In the genomic region with DNA sequence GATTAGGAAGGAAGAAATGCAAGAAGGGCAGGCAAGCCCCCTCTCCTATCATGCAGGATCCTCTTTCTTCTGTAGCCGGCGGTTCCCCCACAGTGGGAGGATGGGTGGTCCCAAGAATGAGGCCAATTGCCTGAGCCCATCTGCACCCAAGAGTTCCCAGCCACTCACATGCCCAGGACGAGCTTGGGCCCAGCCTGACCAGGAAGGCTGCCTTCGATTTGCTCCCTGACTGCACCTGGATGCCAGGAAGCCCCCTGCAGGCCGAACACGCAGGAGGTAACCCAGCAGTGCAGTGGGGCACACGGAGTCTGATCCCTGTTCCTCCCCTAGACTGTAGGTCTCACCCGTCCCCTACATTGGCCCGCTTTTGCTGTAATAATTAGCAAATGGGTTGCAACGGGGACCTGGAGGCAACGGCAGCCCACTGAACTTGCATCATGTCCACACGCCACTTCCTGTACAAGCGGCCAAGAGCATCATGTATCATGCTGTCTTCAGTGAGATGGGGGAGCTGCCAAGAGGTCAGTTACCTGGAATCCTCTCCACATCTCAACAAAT, we compare ENCODE assay signal across 9 cellular contexts.
DNase-seq lines count a peak whose midpoint lies in the region; ATAC-seq, FAIRE-seq and TF ChIP-seq lines count a peak whose summit lies in the region.
"Had no signal": no experiment of that assay in that cellular context is flagged by ENCODE, and none has a peak within 500 bp of the region (broad histone marks: within the 10 kb centered on the region; RNA-seq: fewer than 3 reads in every experiment).

No MANE protein-coding gene starts in this region.

- FAIRE-seq in kidney (lab: Jason Lieb, UNC), result no peak
- FAIRE-seq: D721Med had no signal

- peaks cover 5 to 11% of the 10 kb centered on the region in 2 donors for H3K36me3 ChIP-seq in kidney (ENCODE audit: control insufficient read depth in 1 of 2, insufficient read depth in 2 of 2, low read length in 2 of 2)
- peaks cover 0 to 7% (median 0%) of the 10 kb centered on the region in 4 donors for H3K36me3 ChIP-seq in transverse colon

- TF ChIP-seq POLR2A in transverse colon (IDR thresholded peaks at IDR 0.05), result no peak

- no peak for TF ChIP-seq EP300 in transverse colon (IDR thresholded peaks at IDR 0.05; ENCODE audit: low read depth)

- H3K27me3 ChIP-seq in transverse colon, result no peaks in the 10 kb centered on the region

- H3K4me3 ChIP-seq in kidney (ENCODE audit: low read length in 2 of 2) (no peak overlapping the region), transverse colon (no peak overlapping the region)

- H3K36me3 Mint-ChIP-seq in activated T-cell treated with anti-CD3 and anti-CD28 coated beads, Interleukin-2, amount 50 U/mL, for 4 hours (ENCODE audit: insufficient read depth), result peaks cover 8% of the 10 kb centered on the region
- H3K36me3 Mint-ChIP-seq in activated naive CD8-positive, alpha-beta T cell treated with anti-CD3 and anti-CD28 coated beads, Interleukin-2, amount 10 ng/mL, durations not matched to agents 7 days and 5 days, result peaks cover 6% of the 10 kb centered on the region

- H3K4me1 Mint-ChIP-seq in activated T-cell treated with anti-CD3 and anti-CD28 coated beads, Interleukin-2, amount 50 U/mL, for 4 hours (ENCODE audit: low read depth), result peaks cover 26% of the 10 kb centered on the region
- H3K4me1 Mint-ChIP-seq in activated naive CD8-positive, alpha-beta T cell treated with anti-CD3 and anti-CD28 coated beads, Interleukin-2, amount 10 ng/mL, durations not matched to agents 7 days and 5 days, result peaks cover 29% of the 10 kb centered on the region

- no peaks in the 10 kb centered on the region for H3K9me3 Mint-ChIP-seq in activated T-cell treated with anti-CD3 and anti-CD28 coated beads, Interleukin-2, amount 50 U/mL, for 4 hours
- H3K9me3 Mint-ChIP-seq in activated naive CD8-positive, alpha-beta T cell treated with anti-CD3 and anti-CD28 coated beads, Interleukin-2, amount 10 ng/mL, durations not matched to agents 7 days and 5 days, result no peaks in the 10 kb centered on the region

- 90% methylated on average over 12 of the region's 13 CpGs; no CpG with 5 or more reads in 1 of the 2 donors for WGBS in transverse colon (ENCODE audit: low coverage in 1 of 2), 2 donors

- intact Hi-C loops in kidney (cut with DNase I) (no loop called here), transverse colon (cut with DNase I; ENCODE audit: low total_unique reads) (no loop called here)

- POLR2A ChIA-PET in activated naive CD8-positive, alpha-beta T cell treated with anti-CD3 and anti-CD28 coated beads, Interleukin-2, amount 10 ng/mL, durations not matched to agents 7 days and 5 days (lab: Charles Lee), result no interaction called here

- H3K4me3 Mint-ChIP-seq in activated T-cell treated with anti-CD3 and anti-CD28 coated beads, Interleukin-2, amount 50 U/mL, for 4 hours, result no peak overlapping the region
- peak overlapping the region; percentile 24 for H3K4me3 Mint-ChIP-seq in activated naive CD8-positive, alpha-beta T cell treated with anti-CD3 and anti-CD28 coated beads, Interleukin-2, amount 10 ng/mL, durations not matched to agents 7 days and 5 days

- TF ChIP-seq CTCF in kidney (IDR thresholded peaks at IDR 0.05; ENCODE audit: borderline replicate concordance, extremely low read depth, insufficient read depth) (no peak), transverse colon (IDR thresholded peaks at IDR 0.05) (no peak)

- H3K9ac ChIP-seq in kidney (ENCODE audit: low read length in 2 of 2), result no peak overlapping the region

- H3K9me3 ChIP-seq in kidney (ENCODE audit: control insufficient read depth in 1 of 2, low read length in 2 of 2) (no peaks in the 10 kb centered on the region), transverse colon (no peaks in the 10 kb centered on the region)

- H3K4me1 ChIP-seq in kidney (ENCODE audit: control insufficient read depth in 1 of 2, insufficient read depth in 1 of 2, low read depth in 1 of 2, low read length in 2 of 2), result peaks cover 7 to 8% of the 10 kb centered on the region in 2 donors
- H3K4me1 ChIP-seq in transverse colon, result peaks cover 4 to 12% (median 6%) of the 10 kb centered on the region in 4 donors

- in situ Hi-C loops in transverse colon (cut with MboI; ENCODE audit: low pct_ligation_motif_present in 1 of 4, low pct_unique_long_range_greater_than_20kb in 1 of 4, low sequenced_read_pairs in 3 of 4), result no loop called here

- no peak for ATAC-seq in activated T-cell treated with anti-CD3 and anti-CD28 coated beads, Interleukin-2, amount 50 U/mL, for 4 hours
- no peak for ATAC-seq in activated naive CD8-positive, alpha-beta T cell treated with anti-CD3 and anti-CD28 coated beads, Interleukin-2, amount 10 ng/mL, durations not matched to agents 7 days and 5 days (ENCODE audit: low read depth)
- ATAC-seq in GM21360 (IDR thresholded peaks at IDR 0.05; ENCODE audit: unreplicated experiment), result no peak
- ATAC-seq in HG03159 (IDR thresholded peaks at IDR 0.05; ENCODE audit: unreplicated experiment), result no peak

- no peaks in the 10 kb centered on the region for H3K27me3 Mint-ChIP-seq in activated T-cell treated with anti-CD3 and anti-CD28 coated beads, Interleukin-2, amount 50 U/mL, for 4 hours (ENCODE audit: low read depth)
- H3K27me3 Mint-ChIP-seq in activated naive CD8-positive, alpha-beta T cell treated with anti-CD3 and anti-CD28 coated beads, Interleukin-2, amount 10 ng/mL, durations not matched to agents 7 days and 5 days, result no peaks in the 10 kb centered on the region

- peak; percentile 16 for DNase-seq in activated T-cell treated with anti-CD3 and anti-CD28 coated beads, Interleukin-2, amount 50 U/mL, for 1 hour
- no peak for DNase-seq in activated T-cell treated with anti-CD3 and anti-CD28 coated beads, Interleukin-2, amount 50 U/mL, for 4 hours
- peak; percentile 31 for DNase-seq in activated naive CD8-positive, alpha-beta T cell treated with anti-CD3 and anti-CD28 coated beads, Interleukin-2, amount 10 ng/mL, durations not matched to agents 7 days and 5 days
- DNase-seq in kidney, result peak; percentile 72
- peak; percentile 7 for DNase-seq in transverse colon
- no peak for DNase-seq in NCI-H2196 treated with DMSO at 0.1 percent for 48 hours (lab: John Stamatoyannopoulos, UW; ENCODE audit: unreplicated experiment)

- H3K27ac ChIP-seq in kidney (ENCODE audit: low read depth in 2 of 2, low read length in 2 of 2) (peak overlapping the region; percentile 9 to 23), transverse colon (peak overlapping the region; percentile 62 to 69 (median 64))

- peak overlapping the region; percentile 93 for H3K27ac Mint-ChIP-seq in activated naive CD8-positive, alpha-beta T cell treated with anti-CD3 and anti-CD28 coated beads, Interleukin-2, amount 10 ng/mL, durations not matched to agents 7 days and 5 days

Comparison
In these comparisons a context has a peak if more than half of its experiments do, and no peak if none do; other contexts are left out.
1. DNase-seq: peak in activated T-cell treated with anti-CD3 and anti-CD28 coated beads, Interleukin-2, amount 50 U/mL, for 1 hour (single experiment), activated naive CD8-positive, alpha-beta T cell treated with anti-CD3 and anti-CD28 coated beads, Interleukin-2, amount 10 ng/mL, durations not matched to agents 7 days and 5 days (single experiment), kidney (single experiment) and transverse colon (single experiment); none in activated T-cell treated with anti-CD3 and anti-CD28 coated beads, Interleukin-2, amount 50 U/mL, for 4 hours (single experiment) and NCI-H2196 treated with DMSO at 0.1 percent for 48 hours (single experiment).